Comparison of ENCODE assay signal across 7 cellular contexts in genomic region chr3:150105025-150105424, GRCh38.
"Had no signal": no experiment of that assay in that cellular context is flagged by ENCODE, and none has a peak within 500 bp of the region (broad histone marks: within the 10 kb centered on the region; RNA-seq: fewer than 3 reads in every experiment).

No MANE protein-coding gene starts in this region.

- DNase-seq: GOT3, H7, HFFc6 had no signal

- FAIRE-seq: K562 had no signal

- H3K27ac ChIP-seq: GM23248 had no signal

- H3K4me3 ChIP-seq: GM23248, HAP-1, K562 had no signal

- H3K9ac ChIP-seq: GM23248 had no signal

- H3K36me3 ChIP-seq: HAP-1 had no signal

- ATAC-seq: HCT116, K562 had no signal

- H2AFZ ChIP-seq: GM23248 had no signal

- H3K4me1 ChIP-seq: HAP-1 had no signal

- H3K9me3 ChIP-seq: HAP-1 had no signal
